9 cellular contexts compared by ENCODE assay signal in genomic region chr3:58432905-58433304, GRCh38. TPM values are rescaled to one million over a fixed set of nuclear protein-coding genes. Genes with fewer than 3 reads are reported as not detected.
A peak's percentile ranks its signal among the peaks of the same experiment; 100 is the strongest.
DNase-seq lines count a peak whose midpoint lies in the region; ATAC-seq, FAIRE-seq and TF ChIP-seq lines count a peak whose summit lies in the region.
"Had no signal": no experiment of that assay in that cellular context is flagged by ENCODE, and none has a peak within 500 bp of the region (broad histone marks: within the 10 kb centered on the region; RNA-seq: fewer than 3 reads in every experiment).

No MANE protein-coding gene starts in this region.

- peaks cover 20% of the 10 kb centered on the region for H3K36me3 Mint-ChIP-seq in activated CD8-positive, alpha-beta memory T cell treated with anti-CD3 and anti-CD28 coated beads, Interleukin-2, amount 10 ng/mL, durations not matched to agents 7 days and 5 days

- H3K27ac ChIP-seq in ascending aorta = peak overlapping the region; percentile 84 to 89
- H3K27ac ChIP-seq in liver (ENCODE audit: low read depth in 1 of 2, low read length in 2 of 2) = peak overlapping the region; percentile 97 to 99
- H3K27ac ChIP-seq in thyroid gland = peak overlapping the region in 2 of 3 donors; percentile 89 to 91

- peak overlapping the region; percentile 72 to 89 for H3K9ac ChIP-seq in liver (ENCODE audit: low read depth in 1 of 2, low read length in 2 of 2)

- H3K4me1 ChIP-seq in ascending aorta (peaks cover 0 to 16% of the 10 kb centered on the region in 2 donors), liver (ENCODE audit: control insufficient read depth in 4 of 4, insufficient read depth in 4 of 4, low read length in 3 of 4) (peaks cover 4 to 15% (median 11%) of the 10 kb centered on the region in 4 donors), thyroid gland (peaks cover 19 to 20% of the 10 kb centered on the region in 2 donors)

- H3K36me3 ChIP-seq in ascending aorta (peaks cover 35 to 39% of the 10 kb centered on the region in 2 donors), liver (ENCODE audit: control insufficient read depth in 4 of 4, insufficient read depth in 3 of 4, low read depth in 1 of 4, low read length in 3 of 4) (peaks cover 6 to 38% (median 28%) of the 10 kb centered on the region in 4 donors), thyroid gland (peaks cover 34 to 36% of the 10 kb centered on the region in 2 donors)

- no peaks in the 10 kb centered on the region for H3K9me3 ChIP-seq in ascending aorta
- H3K9me3 ChIP-seq in liver (ENCODE audit: control insufficient read depth in 4 of 4, low read length in 3 of 4) = no peaks in the 10 kb centered on the region
- no peaks in the 10 kb centered on the region for H3K9me3 ChIP-seq in thyroid gland

- no peak for FAIRE-seq in urothelium cell line (lab: Jason Lieb, UNC)

- intact Hi-C loops in ascending aorta (cut with DNase I) = loop anchor here (1.0 kb wide), 1 partner anchor 58 kb away; no protein-coding TSS in a partner anchor
- intact Hi-C loops in thyroid gland (cut with DNase I) = loop anchor here (5.0 kb wide), 1 partner anchor 59 kb away; the partner anchor contains the start of gene KCTD6

- 69% methylated on average over 6 of the region's 6 CpGs for WGBS in liver
- WGBS in thyroid gland, 2 donors = 61 to 63% methylated on average over 6 of the region's 6 CpGs

- TF ChIP-seq POLR2A in thyroid gland (IDR thresholded peaks at IDR 0.05) = no peak

- no peak for ATAC-seq in activated CD8-positive, alpha-beta memory T cell treated with anti-CD3 and anti-CD28 coated beads, Interleukin-2, amount 10 ng/mL, durations not matched to agents 7 days and 5 days

- DNase-seq in activated CD8-positive, alpha-beta memory T cell treated with anti-CD3 and anti-CD28 coated beads, Interleukin-2, amount 10 ng/mL, durations not matched to agents 7 days and 5 days = no peak
- no peak for DNase-seq in activated CD8-positive, alpha-beta memory T cell treated with anti-CD3 and anti-CD28 coated beads for 24 hours
- DNase-seq in ascending aorta (ENCODE audit: low spot score in 2 of 2) (no peak), thyroid gland (no peak), urothelium cell line (ENCODE audit: low spot score) (no peak), NCI-H1436 treated with DMSO at 0.1 percent for 48 hours (lab: John Stamatoyannopoulos, UW) (no peak), NCI-H2227 (lab: John Stamatoyannopoulos, UW; ENCODE audit: unreplicated experiment) (no peak)
- DNase-seq: cortex of kidney had no signal

- no peaks in the 10 kb centered on the region for H3K9me3 Mint-ChIP-seq in activated CD8-positive, alpha-beta memory T cell treated with anti-CD3 and anti-CD28 coated beads, Interleukin-2, amount 10 ng/mL, durations not matched to agents 7 days and 5 days (ENCODE audit: low read depth)

- H3K27me3 Mint-ChIP-seq in activated CD8-positive, alpha-beta memory T cell treated with anti-CD3 and anti-CD28 coated beads, Interleukin-2, amount 10 ng/mL, durations not matched to agents 7 days and 5 days = peaks cover 7% of the 10 kb centered on the region

- H3K27ac Mint-ChIP-seq in activated CD8-positive, alpha-beta memory T cell treated with anti-CD3 and anti-CD28 coated beads, Interleukin-2, amount 10 ng/mL, durations not matched to agents 7 days and 5 days = peak overlapping the region; percentile 79

- peaks cover 24% of the 10 kb centered on the region for H3K4me1 Mint-ChIP-seq in activated CD8-positive, alpha-beta memory T cell treated with anti-CD3 and anti-CD28 coated beads, Interleukin-2, amount 10 ng/mL, durations not matched to agents 7 days and 5 days

- H3K4me3 Mint-ChIP-seq in activated CD8-positive, alpha-beta memory T cell treated with anti-CD3 and anti-CD28 coated beads, Interleukin-2, amount 10 ng/mL, durations not matched to agents 7 days and 5 days = peak overlapping the region; percentile 83

- peak overlapping the region; percentile 73 to 76 for H3K4me3 ChIP-seq in ascending aorta
- peak overlapping the region; percentile 89 to 95 (median 91) for H3K4me3 ChIP-seq in liver (ENCODE audit: low read depth in 1 of 3, low read length in 3 of 3)
- peak overlapping the region; percentile 72 to 81 (median 74) for H3K4me3 ChIP-seq in thyroid gland (replicated peaks in 1 of 3)

- TF ChIP-seq CTCF in ascending aorta (IDR thresholded peaks at IDR 0.05) (no peak), liver (IDR thresholded peaks at IDR 0.05; ENCODE audit: low read depth, low read length, missing input control) (no peak), thyroid gland (IDR thresholded peaks at IDR 0.05) (no peak)

- no peaks in the 10 kb centered on the region for H3K27me3 ChIP-seq in ascending aorta
- H3K27me3 ChIP-seq in liver (ENCODE audit: control insufficient read depth in 4 of 4, insufficient read depth in 4 of 4, low read length in 3 of 4) = no peaks in the 10 kb centered on the region
- no peaks in the 10 kb centered on the region for H3K27me3 ChIP-seq in thyroid gland

- CTCF ChIA-PET in activated CD8-positive, alpha-beta memory T cell treated with anti-CD3 and anti-CD28 coated beads, Interleukin-2, amount 10 ng/mL, durations not matched to agents 7 days and 5 days (lab: Charles Lee) = interaction anchor here (2.1 to 3.3 kb wide), 4 partner anchors 17 to 126 kb away, joined by 7 to 12 read pairs (median 10); partner anchors contain the start of genes HTD2, KCTD6 and RPP14

- no peak for TF ChIP-seq RAD21 in liver (IDR thresholded peaks at IDR 0.05)

TF ChIP-seq in liver, 16 proteins besides CTCF, POLR2A, EP300 and RAD21 (continues in another document):
- TF ChIP-seq RXRA (IDR thresholded peaks at IDR 0.05) (no peak), HNF4A (conservative IDR thresholded peaks at IDR 0.05) (no peak), EGR1 (IDR thresholded peaks at IDR 0.05; ENCODE audit: low read depth in 2 of 2) (no peak), NR2F2 (IDR thresholded peaks at IDR 0.05) (no peak), MAX (IDR thresholded peaks at IDR 0.05) (no peak), ATF3 (IDR thresholded peaks at IDR 0.05) (no peak), TAF1 (conservative IDR thresholded peaks at IDR 0.05) (no peak), FOXA1 (IDR thresholded peaks at IDR 0.05) (no peak), ZBTB33 (IDR thresholded peaks at IDR 0.05) (no peak), YY1 (IDR thresholded peaks at IDR 0.05) (no peak), GABPA (IDR thresholded peaks at IDR 0.05 in 1 of 2, conservative IDR thresholded peaks at IDR 0.05 in 1 of 2) (no peak), SP1 (IDR thresholded peaks at IDR 0.05) (no peak), HNF4G (IDR thresholded peaks at IDR 0.05) (no peak)

RNA-seq across cellular contexts. Expression of gene PDHB, which starts 0.7 kb away (rescaled TPM):
- total RNA-seq in activated CD8-positive, alpha-beta memory T cell treated with anti-CD3 and anti-CD28 coated beads, Interleukin-2, amount 10 ng/mL, durations not matched to agents 7 days and 5 days = 10 to 100 TPM; 43.4 to 60.6 TPM
- total RNA-seq in ascending aorta (30.7 TPM), liver (10 to 100 TPM; 47.8 to 65.6 TPM), thyroid gland (100 to 1,000 TPM in 1 of 4 donors, 10 to 100 TPM in 3; 51.5 to 139 (median 77.0) TPM)
- polyA plus RNA-seq in liver = 10 to 100 TPM; 55.6 to 92.1 TPM

RNA-seq across cellular contexts. Expression of gene KCTD6, which starts 59.0 kb away (rescaled TPM):
- total RNA-seq in activated CD8-positive, alpha-beta memory T cell treated with anti-CD3 and anti-CD28 coated beads, Interleukin-2, amount 10 ng/mL, durations not matched to agents 7 days and 5 days = 1 to 10 TPM; 6.4 to 7.0 TPM
- 6.6 TPM for total RNA-seq in ascending aorta
- total RNA-seq in liver = 10 to 100 TPM; 10.7 to 13.8 TPM
- 10 to 100 TPM in 1 of 2 donors, 1 to 10 TPM in 1; 6.5 to 10.0 TPM for polyA plus RNA-seq in liver
- total RNA-seq in thyroid gland = 10 to 100 TPM; 16.6 to 33.6 (median 21.3) TPM
